ENCODE assay signal across 17 cellular contexts in the genomic region with DNA sequence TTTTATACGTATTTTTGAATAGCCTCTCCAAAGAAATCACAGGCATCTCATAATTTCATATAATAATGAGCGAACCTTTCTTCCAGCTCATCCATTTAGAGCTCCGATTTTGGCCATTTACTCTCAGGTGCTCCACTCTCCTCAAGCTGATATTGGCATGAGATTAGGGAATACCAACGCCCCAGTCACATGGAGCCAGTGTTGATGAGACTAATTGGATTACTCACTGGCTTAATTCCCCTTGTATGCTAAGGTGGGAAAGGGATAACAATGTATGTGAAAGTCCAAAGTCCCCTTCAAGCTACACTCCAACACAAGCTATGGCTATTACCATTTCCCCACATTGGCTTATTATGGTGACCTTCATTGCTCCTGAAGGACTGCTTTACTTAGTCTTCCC.
A peak's percentile ranks its signal among the peaks of the same experiment; 100 is the strongest.
DNase-seq lines count a peak whose midpoint lies in the region; ATAC-seq, FAIRE-seq and TF ChIP-seq lines count a peak whose summit lies in the region.
"Had no signal": no experiment of that assay in that cellular context is flagged by ENCODE, and none has a peak within 500 bp of the region (broad histone marks: within the 10 kb centered on the region; RNA-seq: fewer than 3 reads in every experiment).

No MANE protein-coding gene starts in this region.

- H3K27ac ChIP-seq in mesendoderm (ENCODE audit: low read depth, low read length), result no peak overlapping the region
- H3K27ac ChIP-seq: BLaER1 treated with 17β-estradiol and CSF1 and Interleukin-3, amounts not matched to agents 10 nM and 100 nM; GM23248; HL-60 had no signal

- no peak overlapping the region for H3K4me3 ChIP-seq in mesendoderm (ENCODE audit: low read length)
- H3K4me3 ChIP-seq: BLaER1 treated with 17β-estradiol and CSF1 and Interleukin-3, amounts not matched to agents 10 nM and 100 nM; GM23248; K562 had no signal

- no peaks in the 10 kb centered on the region for H3K79me2 ChIP-seq in mesendoderm (ENCODE audit: control insufficient read depth, insufficient read depth, low read length)

- H3K4me1 ChIP-seq in mesendoderm (ENCODE audit: control insufficient read depth, low read depth, low read length), result no peaks in the 10 kb centered on the region
- H3K4me1 ChIP-seq: BLaER1 treated with 17β-estradiol and CSF1 and Interleukin-3, amounts not matched to agents 10 nM and 100 nM had no signal

- no peak overlapping the region for H2BK120ac ChIP-seq in mesendoderm (ENCODE audit: low read depth, low read length)

- no peak for TF ChIP-seq CTCF in D721Med (IDR thresholded peaks at IDR 0.05; ENCODE audit: insufficient read depth, missing control alignments)

- no peak overlapping the region for H3K18ac ChIP-seq in mesendoderm (ENCODE audit: low read length)

- H3K79me1 ChIP-seq in mesendoderm (ENCODE audit: low read length), result no peaks in the 10 kb centered on the region

- FAIRE-seq in D721Med (lab: Jason Lieb, UNC) (peak; percentile 85), GM12891 (lab: Jason Lieb, UNC) (no peak)
- FAIRE-seq: GM18507, H54, K562 had no signal

- no peaks in the 10 kb centered on the region for H3K36me3 ChIP-seq in mesendoderm (ENCODE audit: control insufficient read depth, insufficient read depth, low read length)
- H3K36me3 ChIP-seq: BLaER1 treated with 17β-estradiol and CSF1 and Interleukin-3, amounts not matched to agents 10 nM and 100 nM had no signal

- no peak overlapping the region for H2BK15ac ChIP-seq in mesendoderm (replicated peaks; ENCODE audit: low read depth)

- H2AK5ac ChIP-seq in mesendoderm (ENCODE audit: low read length), result no peak overlapping the region

- no peak overlapping the region for H3K56ac ChIP-seq in mesendoderm (ENCODE audit: low read length)

- H3K27me3 ChIP-seq in mesendoderm (ENCODE audit: insufficient read depth, low read length, poor library complexity), result no peaks in the 10 kb centered on the region
- H3K27me3 ChIP-seq: BLaER1 treated with 17β-estradiol and CSF1 and Interleukin-3, amounts not matched to agents 10 nM and 100 nM had no signal

- DNase-seq in D721Med (ENCODE audit: insufficient read length, low spot score), result no peak
- peak; percentile 96 for DNase-seq in NCI-H82 (lab: John Stamatoyannopoulos, UW)
- peak; percentile 79 for DNase-seq in mesendoderm
- no peak for DNase-seq in cortex of kidney (lab: John Stamatoyannopoulos, UW)
- DNase-seq in GM12891 (ENCODE audit: insufficient read length, low spot score), result no peak
- no peak for DNase-seq in NOMO-1 treated with DMSO at 0.1 percent for 48 hours (lab: John Stamatoyannopoulos, UW; ENCODE audit: unreplicated experiment)
- DNase-seq: ACHN; CD4-positive, CD25-positive, alpha-beta regulatory T cell; DND-41; GF-D8; GM23248 had no signal

- H2BK5ac ChIP-seq in mesendoderm (ENCODE audit: low read length), result no peak overlapping the region

- TF ChIP-seq POLR2A in GM12891 (IDR thresholded peaks at IDR 0.05; ENCODE audit: low read depth, low read length), result no peak

- no peak overlapping the region for H3K4me2 ChIP-seq in mesendoderm (ENCODE audit: low read length)
- H3K4me2 ChIP-seq: BLaER1 treated with 17β-estradiol and CSF1 and Interleukin-3, amounts not matched to agents 10 nM and 100 nM had no signal

- H4K5ac ChIP-seq in mesendoderm (ENCODE audit: low read length), result no peak overlapping the region

- H3K23ac ChIP-seq in mesendoderm (ENCODE audit: low read length), result no peak overlapping the region

- no CpG with 5 or more reads among the region's 4 CpGs for WGBS in mesendoderm (ENCODE audit: extremely low coverage, insufficient coverage, low lambda C conversion rate)

- no peak overlapping the region for H4K8ac ChIP-seq in mesendoderm (ENCODE audit: low read depth, low read length)

- H3K9ac ChIP-seq in mesendoderm (ENCODE audit: low read length), result no peak overlapping the region
- H3K9ac ChIP-seq: BLaER1 treated with 17β-estradiol and CSF1 and Interleukin-3, amounts not matched to agents 10 nM and 100 nM; GM23248 had no signal

- H3K4ac ChIP-seq in mesendoderm (ENCODE audit: low read depth, low read length), result no peak overlapping the region

- ATAC-seq in GM18873 (IDR thresholded peaks at IDR 0.05; ENCODE audit: low FRiP score, unreplicated experiment), result no peak
- ATAC-seq: K562 had no signal

TF ChIP-seq in GM12891, 5 proteins besides CTCF, POLR2A, EP300 and RAD21:
- TF ChIP-seq TAF1 (IDR thresholded peaks at IDR 0.05; ENCODE audit: low read depth, low read length) (no peak), SPI1 (IDR thresholded peaks at IDR 0.05; ENCODE audit: low read depth, low read length) (no peak), PAX5 (IDR thresholded peaks at IDR 0.05; ENCODE audit: insufficient read depth, low read length, severe bottlenecking) (no peak), POLR2AphosphoS5 (IDR thresholded peaks at IDR 0.05; ENCODE audit: low read depth, low read length) (no peak), POU2F2 (IDR thresholded peaks at IDR 0.05; ENCODE audit: low read depth, low read length) (no peak)
TF ChIP-seq in GM12891: peak in this region for 0.

Comparison
In these comparisons a context has a peak if more than half of its experiments do, and no peak if none do; other contexts are left out.
1. DNase-seq: peak in NCI-H82 (single experiment) and mesendoderm (single experiment); none in D721Med (single experiment), cortex of kidney (single experiment), GM12891 (single experiment) and NOMO-1 treated with DMSO at 0.1 percent for 48 hours (single experiment).